Comparison of ENCODE assay signal across 8 cellular contexts in the genomic region with DNA sequence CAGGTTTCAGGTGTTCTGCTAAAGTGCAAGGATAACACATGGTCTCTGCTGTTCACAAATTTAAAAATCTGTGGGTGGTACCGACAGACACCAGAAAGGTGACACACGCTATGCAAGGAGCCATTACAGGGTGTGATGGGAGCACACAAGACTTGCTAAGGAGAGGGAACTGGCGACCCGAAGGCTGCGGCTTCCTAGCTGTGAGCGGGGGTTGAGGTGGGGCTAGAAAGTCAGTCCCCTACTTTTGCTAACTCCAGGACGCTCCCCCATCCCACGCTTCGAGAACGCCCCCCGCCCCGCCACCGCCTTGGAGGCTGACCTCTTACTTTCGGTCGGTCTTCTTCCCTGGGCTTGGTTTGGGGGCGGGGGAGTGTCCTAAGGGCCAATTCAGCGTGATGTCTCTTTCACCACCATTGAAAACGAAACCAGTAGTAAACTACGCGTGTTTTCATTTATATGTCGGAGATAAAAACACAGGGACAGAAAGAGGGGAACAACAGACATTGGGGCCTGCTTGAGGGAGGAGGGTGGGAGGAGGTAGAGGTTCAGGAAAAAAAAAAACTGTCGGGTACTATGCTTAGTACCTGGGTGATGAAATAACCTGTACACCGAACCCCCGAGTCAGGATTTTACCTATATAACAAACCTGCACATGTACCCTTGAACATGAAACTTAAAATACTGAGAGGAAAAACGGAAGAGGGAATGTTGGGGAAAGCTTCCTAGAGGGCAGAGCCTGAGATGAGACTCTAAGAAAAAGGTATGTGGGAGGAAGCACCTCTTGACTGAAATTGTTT. TPM values are rescaled to one million over a fixed set of nuclear protein-coding genes. Genes with fewer than 3 reads are reported as not detected.
DNase-seq lines count a peak whose midpoint lies in the region; ATAC-seq and TF ChIP-seq lines count a peak whose summit lies in the region.

No MANE protein-coding gene starts in this region.

- CTCF ChIA-PET in PC-9 (lab: Charles Lee), result no interaction called here

- no TSS peak for BruUV-seq in PC-9 (replicated peaks; lab: Mats Ljungman, UMichigan)

- H3K4me3 ChIP-seq in PC-9 (peak overlapping the region; percentile 87), iPS-18a (ENCODE audit: low read length) (peak overlapping the region; percentile 90)

- peak overlapping the region; percentile 97 for H3K27ac ChIP-seq in PC-9
- H3K27ac ChIP-seq in iPS-18a (ENCODE audit: low read length), result peak overlapping the region; percentile 75

- H3K36me3 ChIP-seq in PC-9 (ENCODE audit: low read depth) (peaks cover 23% of the 10 kb centered on the region), iPS-18a (ENCODE audit: control insufficient read depth, low read depth, low read length) (peaks cover 20% of the 10 kb centered on the region)

- H3K4me1 ChIP-seq in PC-9 (replicated peaks; ENCODE audit: insufficient read depth), result peaks cover 36% of the 10 kb centered on the region
- peaks cover 27% of the 10 kb centered on the region for H3K4me1 ChIP-seq in iPS-18a (ENCODE audit: control insufficient read depth, low read depth, low read length)

- peak overlapping the region; percentile 53 for H2AFZ ChIP-seq in PC-9

- H3K27me3 ChIP-seq in PC-9 (ENCODE audit: insufficient read depth, low read depth) (no peaks in the 10 kb centered on the region), iPS-18a (ENCODE audit: control insufficient read depth, insufficient read depth, low read length) (no peaks in the 10 kb centered on the region)

- peaks cover 6% of the 10 kb centered on the region; the same call in 1 of the 2 replicates for H4K20me1 ChIP-seq in PC-9 (ENCODE audit: insufficient read depth)

- peak overlapping the region; percentile 91 for H3K9ac ChIP-seq in iPS-18a (ENCODE audit: low read length)

- peaks cover 63% of the 10 kb centered on the region for H3K79me2 ChIP-seq in PC-9 (ENCODE audit: low read depth)

- DNase-seq in NCI-H2029 (lab: John Stamatoyannopoulos, UW) (peak; percentile 45), NCI-H2029 treated with DMSO at 0.1 percent for 48 hours (lab: John Stamatoyannopoulos, UW) (no peak), PC-9 (peak; percentile 43 to 47)
- DNase-seq in activated naive CD8-positive, alpha-beta T cell treated with anti-CD3 and anti-CD28 coated beads, Interleukin-2, amount 50 U/mL, for 16 hours (ENCODE audit: low read depth, low spot score), result peak; percentile 23
- peak; percentile 29 to 44 for DNase-seq in stimulated activated CD4-positive, alpha-beta T cell treated with anti-CD3 and anti-CD28 coated beads, Interleukin-1b, Interleukin-23, amount 100 ng/mL, for 4 hours (ENCODE audit: low read depth in 2 of 2)

- no peaks in the 10 kb centered on the region for H3K9me2 ChIP-seq in PC-9 (ENCODE audit: insufficient read depth)

- no peak for TF ChIP-seq CTCF in PC-9 (conservative IDR thresholded peaks at IDR 0.05)

- intact Hi-C loops in PC-9 (cut with micrococcal nuclease; ENCODE audit: unreplicated experiment), result no loop called here

- peaks cover 79% of the 10 kb centered on the region for H3F3A ChIP-seq in PC-9 (ENCODE audit: insufficient read depth, low read depth)

- H3K9me3 ChIP-seq in PC-9 (ENCODE audit: insufficient read depth, low read depth) (no peaks in the 10 kb centered on the region), iPS-18a (ENCODE audit: control insufficient read depth, low read depth, low read length) (no peaks in the 10 kb centered on the region)

- POLR2A ChIA-PET in PC-9 (lab: Charles Lee; ENCODE audit: unreplicated experiment), result interaction anchor here (0.6 kb wide), 1 partner anchor 10 kb away, joined by 3 read pairs; no protein-coding TSS in a partner anchor

- no peak for ATAC-seq in GM21528 (IDR thresholded peaks at IDR 0.05; ENCODE audit: low FRiP score, unreplicated experiment)
- no peak for ATAC-seq in GM21367 (IDR thresholded peaks at IDR 0.05; ENCODE audit: unreplicated experiment)

- H3K4me2 ChIP-seq in PC-9, result peak overlapping the region; percentile 84

RNA-seq across cellular contexts. Expression of gene CKS1B, which starts 1.1 kb away (rescaled TPM):
- 236 and 300 TPM in 2 replicates for total RNA-seq in PC-9 (2021)

RNA-seq across cellular contexts. Expression of gene SHC1, which starts 5.1 kb away (rescaled TPM):
- 162 and 210 TPM in 2 replicates for total RNA-seq in PC-9 (2021)

RNA-seq across cellular contexts. Expression of gene FLAD1, which starts 7.5 kb away (rescaled TPM):
- total RNA-seq in PC-9 (2021), result 47.9 and 54.2 TPM in 2 replicates

RNA-seq across cellular contexts. Expression of gene PYGO2, which starts 14.0 kb away (rescaled TPM):
- 30.0 and 33.2 TPM in 2 replicates for total RNA-seq in PC-9 (2021)

RNA-seq across cellular contexts. Expression of gene LENEP, which starts 17.8 kb away (rescaled TPM):
- total RNA-seq in PC-9 (2021), result 1.2 and 1.3 TPM in 2 replicates
